8 cellular contexts compared by ENCODE assay signal in the genomic region with DNA sequence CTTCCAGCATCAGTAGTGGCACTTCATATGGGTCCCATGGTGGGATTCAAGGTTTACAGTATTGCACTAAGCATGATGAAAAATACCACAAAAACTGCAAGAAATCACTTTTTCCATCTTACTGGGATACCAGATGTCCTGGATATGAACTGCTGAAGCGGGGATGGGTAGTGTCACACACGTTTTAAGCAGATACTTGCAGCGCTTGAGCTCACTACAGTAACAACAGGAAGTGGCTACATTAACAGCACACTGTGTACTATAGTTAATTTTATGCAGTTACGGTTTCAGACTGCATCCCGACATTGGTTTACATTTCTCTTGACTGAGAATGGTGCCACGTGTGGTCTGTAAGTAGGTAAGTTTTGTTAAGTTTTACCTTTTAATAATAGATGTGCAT. TPM values are rescaled to one million over a fixed set of nuclear protein-coding genes. Genes with fewer than 3 reads are reported as not detected.
DNase-seq lines count a peak whose midpoint lies in the region; ATAC-seq and TF ChIP-seq lines count a peak whose summit lies in the region.

No MANE protein-coding gene starts in this region.

- no CpG with 5 or more reads among the region's 6 CpGs for WGBS in mesendoderm (ENCODE audit: extremely low coverage, insufficient coverage, low lambda C conversion rate)

- peak overlapping the region; percentile 98 for H3K27ac Mint-ChIP-seq in activated CD4-positive, alpha-beta T cell treated with anti-CD3 and anti-CD28 coated beads for 36 hours
- H3K27ac Mint-ChIP-seq in activated CD8-positive, alpha-beta T cell treated with anti-CD3 and anti-CD28 coated beads, Interleukin-2, amount 10 ng/mL, durations not matched to agents 7 days and 5 days, result peak overlapping the region; percentile 95

- H2BK15ac ChIP-seq in mesendoderm (replicated peaks; ENCODE audit: low read depth), result no peak overlapping the region

- peaks cover 1% of the 10 kb centered on the region for H3K79me2 ChIP-seq in mesendoderm (ENCODE audit: control insufficient read depth, insufficient read depth, low read length)

- H3K36me3 ChIP-seq in mesendoderm (ENCODE audit: control insufficient read depth, insufficient read depth, low read length) (peaks cover 3% of the 10 kb centered on the region), WERI-Rb-1 (peaks cover 45% of the 10 kb centered on the region)

- intact Hi-C loops in activated CD4-positive, alpha-beta T cell treated with anti-CD3 and anti-CD28 coated beads for 36 hours (cut with DNase I, micrococcal nuclease), result loop anchor here in 1 of 2 experiments (2.0 kb wide), 1 partner anchor 13 kb away; no protein-coding TSS in a partner anchor

- CTCF ChIA-PET in activated CD4-positive, alpha-beta T cell treated with anti-CD3 and anti-CD28 coated beads for 36 hours (lab: Charles Lee), result interaction anchor here (0.6 to 2.7 kb wide), 5 partner anchors 11 to 29 kb away, joined by 3 to 25 read pairs (median 5); partner anchors contain the start of gene AEN
- CTCF ChIA-PET in activated CD8-positive, alpha-beta T cell treated with anti-CD3 and anti-CD28 coated beads, Interleukin-2, amount 10 ng/mL, durations not matched to agents 7 days and 5 days (lab: Charles Lee), result interaction anchor here (1.0 to 1.9 kb wide), 4 partner anchors 29 to 269 kb away, joined by 3 to 6 read pairs (median 6); partner anchors contain the start of genes MRPL46 and MRPS11

- no peak overlapping the region for H2AK5ac ChIP-seq in mesendoderm (ENCODE audit: low read length)

- no peak overlapping the region for H3K4me2 ChIP-seq in mesendoderm (ENCODE audit: low read length)

- no peak overlapping the region for H3K23ac ChIP-seq in mesendoderm (ENCODE audit: low read length)

- ATAC-seq in activated CD4-positive, alpha-beta T cell treated with anti-CD3 and anti-CD28 coated beads for 36 hours, result peak; percentile 27
- ATAC-seq in HG03064 (IDR thresholded peaks at IDR 0.05; ENCODE audit: low read depth, unreplicated experiment), result peak; percentile 35
- peak; percentile 22 for ATAC-seq in activated CD8-positive, alpha-beta T cell treated with anti-CD3 and anti-CD28 coated beads, Interleukin-2, amount 10 ng/mL, durations not matched to agents 7 days and 5 days

- H3K56ac ChIP-seq in mesendoderm (ENCODE audit: low read length), result no peak overlapping the region

- peaks cover 2% of the 10 kb centered on the region for H3K4me1 ChIP-seq in mesendoderm (ENCODE audit: control insufficient read depth, low read depth, low read length)

- peaks cover 56% of the 10 kb centered on the region for H3K36me3 Mint-ChIP-seq in activated CD4-positive, alpha-beta T cell treated with anti-CD3 and anti-CD28 coated beads for 36 hours (ENCODE audit: low read depth)
- H3K36me3 Mint-ChIP-seq in activated CD8-positive, alpha-beta T cell treated with anti-CD3 and anti-CD28 coated beads, Interleukin-2, amount 10 ng/mL, durations not matched to agents 7 days and 5 days (ENCODE audit: low read depth), result peaks cover 73% of the 10 kb centered on the region

- H2BK120ac ChIP-seq in mesendoderm (ENCODE audit: low read depth, low read length), result no peak overlapping the region

- no peak overlapping the region for H3K9ac ChIP-seq in mesendoderm (ENCODE audit: low read length)

- H3K9me3 ChIP-seq in WERI-Rb-1 (ENCODE audit: severe bottlenecking), result no peaks in the 10 kb centered on the region

- DNase-seq in activated CD4-positive, alpha-beta T cell treated with anti-CD3 and anti-CD28 coated beads for 36 hours, result peak; percentile 56
- no peak for DNase-seq in activated CD4-positive, alpha-beta T cell treated with anti-CD3 and anti-CD28 coated beads, Interleukin-2, amount 50 U/mL, for 4 hours
- peak; percentile 69 for DNase-seq in activated CD8-positive, alpha-beta T cell treated with anti-CD3 and anti-CD28 coated beads, Interleukin-2, amount 10 ng/mL, durations not matched to agents 7 days and 5 days
- DNase-seq in stimulated activated naive CD4-positive, alpha-beta T cell treated with Interleukin-2 at 50 U/mL for 16 hours (lab: John Stamatoyannopoulos, UW), result peak; percentile 35
- DNase-seq in mesendoderm, result no peak
- DNase-seq in NCI-H2227 treated with DMSO at 0.1 percent for 48 hours (lab: John Stamatoyannopoulos, UW), result no peak
- no peak for DNase-seq in WERI-Rb-1

- no peak overlapping the region for H4K5ac ChIP-seq in mesendoderm (ENCODE audit: low read length)

- no peak overlapping the region for H4K8ac ChIP-seq in mesendoderm (ENCODE audit: low read depth, low read length)

- no peak overlapping the region for H3K18ac ChIP-seq in mesendoderm (ENCODE audit: low read length)

- H3K4ac ChIP-seq in mesendoderm (ENCODE audit: low read depth, low read length), result no peak overlapping the region

- H3K79me1 ChIP-seq in mesendoderm (ENCODE audit: low read length), result peaks cover 4% of the 10 kb centered on the region

- H3K27me3 ChIP-seq in mesendoderm (ENCODE audit: insufficient read depth, low read length, poor library complexity), result no peaks in the 10 kb centered on the region
- no peaks in the 10 kb centered on the region for H3K27me3 ChIP-seq in WERI-Rb-1 (ENCODE audit: insufficient read depth, low read depth, severe bottlenecking)

- H2BK5ac ChIP-seq in mesendoderm (ENCODE audit: low read length), result no peak overlapping the region

- no peak for TF ChIP-seq CTCF in WERI-Rb-1 (IDR thresholded peaks at IDR 0.05; ENCODE audit: low read depth, low read length)

- POLR2A ChIA-PET in activated CD4-positive, alpha-beta T cell treated with anti-CD3 and anti-CD28 coated beads for 36 hours (lab: Charles Lee), result interaction anchor here (0.6 to 2.0 kb wide), 4 partner anchors 11 to 1959 kb away, joined by 3 to 11 read pairs (median 4); partner anchors contain the start of gene AEN
- POLR2A ChIA-PET in activated CD8-positive, alpha-beta T cell treated with anti-CD3 and anti-CD28 coated beads, Interleukin-2, amount 10 ng/mL, durations not matched to agents 7 days and 5 days (lab: Charles Lee), result interaction anchor here (0.8 to 2.8 kb wide), 6 partner anchors 13 to 270 kb away, joined by 3 to 14 read pairs (median 6); partner anchors contain the start of genes MRPL46 and MRPS11

- no peaks in the 10 kb centered on the region for H3K9me3 Mint-ChIP-seq in activated CD4-positive, alpha-beta T cell treated with anti-CD3 and anti-CD28 coated beads for 36 hours (ENCODE audit: low read depth)
- no peaks in the 10 kb centered on the region for H3K9me3 Mint-ChIP-seq in activated CD8-positive, alpha-beta T cell treated with anti-CD3 and anti-CD28 coated beads, Interleukin-2, amount 10 ng/mL, durations not matched to agents 7 days and 5 days (ENCODE audit: insufficient read depth)

- no peak overlapping the region for H3K4me3 ChIP-seq in mesendoderm (ENCODE audit: low read length)
- H3K4me3 ChIP-seq in WERI-Rb-1 (ENCODE audit: low read depth, low read length), result no peak overlapping the region

- no peaks in the 10 kb centered on the region for H3K27me3 Mint-ChIP-seq in activated CD4-positive, alpha-beta T cell treated with anti-CD3 and anti-CD28 coated beads for 36 hours
- no peaks in the 10 kb centered on the region for H3K27me3 Mint-ChIP-seq in activated CD8-positive, alpha-beta T cell treated with anti-CD3 and anti-CD28 coated beads, Interleukin-2, amount 10 ng/mL, durations not matched to agents 7 days and 5 days (ENCODE audit: low read depth)

- H3K4me3 Mint-ChIP-seq in activated CD4-positive, alpha-beta T cell treated with anti-CD3 and anti-CD28 coated beads for 36 hours, result peak overlapping the region; percentile 72
- H3K4me3 Mint-ChIP-seq in activated CD8-positive, alpha-beta T cell treated with anti-CD3 and anti-CD28 coated beads, Interleukin-2, amount 10 ng/mL, durations not matched to agents 7 days and 5 days, result peak overlapping the region; percentile 67

- H3K4me1 Mint-ChIP-seq in activated CD4-positive, alpha-beta T cell treated with anti-CD3 and anti-CD28 coated beads for 36 hours, result peaks cover 93% of the 10 kb centered on the region
- peaks cover 86% of the 10 kb centered on the region for H3K4me1 Mint-ChIP-seq in activated CD8-positive, alpha-beta T cell treated with anti-CD3 and anti-CD28 coated beads, Interleukin-2, amount 10 ng/mL, durations not matched to agents 7 days and 5 days (ENCODE audit: low read depth)

- H3K27ac ChIP-seq in mesendoderm (ENCODE audit: low read depth, low read length) (no peak overlapping the region), WERI-Rb-1 (no peak overlapping the region)

RNA-seq across cellular contexts. Expression of gene ISG20, which starts 3.5 kb away (rescaled TPM):
- total RNA-seq in activated CD4-positive, alpha-beta T cell treated with anti-CD3 and anti-CD28 coated beads for 36 hours, result 100 to 1,000 TPM; 107 to 120 TPM
- 100 to 1,000 TPM; 141 to 151 TPM for total RNA-seq in activated CD8-positive, alpha-beta T cell treated with anti-CD3 and anti-CD28 coated beads, Interleukin-2, amount 10 ng/mL, durations not matched to agents 7 days and 5 days
- polyA plus RNA-seq in mesendoderm (2013, experiment 1 of 2), result 2.1 TPM
- 2.6 TPM for polyA plus RNA-seq in mesendoderm (2013, experiment 2 of 2)

RNA-seq across cellular contexts. Expression of gene AEN, which starts 14.2 kb away (rescaled TPM):
- 10 to 100 TPM; 42.8 to 52.9 TPM for total RNA-seq in activated CD4-positive, alpha-beta T cell treated with anti-CD3 and anti-CD28 coated beads for 36 hours
- total RNA-seq in activated CD8-positive, alpha-beta T cell treated with anti-CD3 and anti-CD28 coated beads, Interleukin-2, amount 10 ng/mL, durations not matched to agents 7 days and 5 days, result 10 to 100 TPM; 52.6 to 53.2 TPM
- 53.8 TPM for polyA plus RNA-seq in mesendoderm (2013, experiment 1 of 2)
- polyA plus RNA-seq in mesendoderm (2013, experiment 2 of 2), result 56.0 TPM

Comparison
In these comparisons a context has a peak if more than half of its experiments do, and no peak if none do; other contexts are left out.
1. DNase-seq: peak in activated CD4-positive, alpha-beta T cell treated with anti-CD3 and anti-CD28 coated beads for 36 hours (single experiment), activated CD8-positive, alpha-beta T cell treated with anti-CD3 and anti-CD28 coated beads, Interleukin-2, amount 10 ng/mL, durations not matched to agents 7 days and 5 days (single experiment) and stimulated activated naive CD4-positive, alpha-beta T cell treated with Interleukin-2 at 50 U/mL for 16 hours (single experiment); none in activated CD4-positive, alpha-beta T cell treated with anti-CD3 and anti-CD28 coated beads, Interleukin-2, amount 50 U/mL, for 4 hours (0 of 2), mesendoderm (single experiment), NCI-H2227 treated with DMSO at 0.1 percent for 48 hours (single experiment) and WERI-Rb-1 (single experiment).
2. Peak in every context shown above with its lines, with median percentiles within 50 percentile points of each other: ATAC-seq.